ENCODE assay signal across 8 cellular contexts in genomic region chr14:99274346-99275221, GRCh38. TPM values are rescaled to one million over a fixed set of nuclear protein-coding genes. Genes with fewer than 3 reads are reported as not detected.
DNase-seq lines count a peak whose midpoint lies in the region; FAIRE-seq and TF ChIP-seq lines count a peak whose summit lies in the region.

No MANE protein-coding gene starts in this region.

- H3K36me3 Mint-ChIP-seq in HFFc6 (ENCODE audit: low read depth), result no peaks in the 10 kb centered on the region

- H3K4me3 Mint-ChIP-seq in HFFc6, result peak overlapping the region; percentile 56; the same call in 1 of the 2 replicates

- H3K4me1 Mint-ChIP-seq in HFFc6 (ENCODE audit: low read depth), result peaks cover 38% of the 10 kb centered on the region

- H3K9me3 ChIP-seq in esophagus muscularis mucosa, result no peaks in the 10 kb centered on the region
- no peaks in the 10 kb centered on the region for H3K9me3 ChIP-seq in mucosa of stomach (ENCODE audit: control insufficient read depth, low read length)

- TF ChIP-seq CTCF in HFFc6 (IDR thresholded peaks at IDR 0.05) (no peak), esophagus muscularis mucosa (IDR thresholded peaks at IDR 0.05) (no peak)

- no peak for FAIRE-seq in GM19239 (lab: Jason Lieb, UNC)

- H3K4me1 ChIP-seq in esophagus muscularis mucosa (peaks cover 39 to 55% (median 53%) of the 10 kb centered on the region in 4 donors), mucosa of stomach (ENCODE audit: control insufficient read depth, insufficient read depth, low read length) (peaks cover 15% of the 10 kb centered on the region)

- H3K27ac Mint-ChIP-seq in HFFc6, result no peak overlapping the region

- H3K9ac ChIP-seq in mucosa of stomach (ENCODE audit: low read length), result peak overlapping the region; percentile 67

- H3K27ac ChIP-seq in esophagus muscularis mucosa (replicated peaks in 1 of 4), result no peak overlapping the region

- TF ChIP-seq EP300 in esophagus muscularis mucosa (IDR thresholded peaks at IDR 0.05), result no peak

- peaks cover 24% of the 10 kb centered on the region for H3K27me3 Mint-ChIP-seq in HFFc6 (ENCODE audit: insufficient read depth)

- no peaks in the 10 kb centered on the region for H3K36me3 ChIP-seq in esophagus muscularis mucosa
- no peaks in the 10 kb centered on the region for H3K36me3 ChIP-seq in mucosa of stomach (ENCODE audit: control insufficient read depth, insufficient read depth, low read length)

- H3K9me3 Mint-ChIP-seq in HFFc6, result no peaks in the 10 kb centered on the region

- H3K4me3 ChIP-seq in esophagus muscularis mucosa (peak overlapping the region; percentile 35 to 51 (median 36)), mucosa of stomach (ENCODE audit: low read length) (peak overlapping the region; percentile 31)

- TF ChIP-seq POLR2A in esophagus muscularis mucosa (IDR thresholded peaks at IDR 0.05; ENCODE audit: low read depth), result no peak

- DNase-seq in CMK (ENCODE audit: low read depth), result peak; percentile 45
- DNase-seq in HFFc6, result peak; percentile 12
- peak; percentile 89 for DNase-seq in NCI-H446 treated with DMSO at 0.1 percent for 48 hours (lab: John Stamatoyannopoulos, UW)
- peak; percentile 61 for DNase-seq in activated CD8-positive, alpha-beta memory T cell treated with anti-CD3 and anti-CD28 coated beads, Interleukin-2, amount 50 U/mL, for 4 hours
- DNase-seq in esophagus muscularis mucosa (ENCODE audit: extremely low spot score), result no peak
- peak; percentile 84 for DNase-seq in ureter (ENCODE audit: low spot score)
- no peak for DNase-seq in GM19239 (ENCODE audit: insufficient read length, low spot score)

- H3K27me3 ChIP-seq in esophagus muscularis mucosa (peaks cover 0 to 91% (median 54%) of the 10 kb centered on the region in 4 donors), mucosa of stomach (ENCODE audit: control insufficient read depth, insufficient read depth, low read length) (peaks cover 25% of the 10 kb centered on the region)

- 3% methylated on average over 45 of the region's 69 CpGs for WGBS in esophagus muscularis mucosa

- intact Hi-C loops in esophagus muscularis mucosa (cut with DNase I), result no loop called here

RNA-seq across cellular contexts. Expression of gene BCL11B, which starts 2.6 kb away (rescaled TPM):
- under 1 TPM in 4 of 6 experiments, not detected in 2; 0.06 to 0.14 (median 0.10) TPM for total RNA-seq in HFFc6 (2021; fragmentation: NEBNext Ultra II Directional; extraction: Animal tissue kit (Norgen Biotek cat#: 25700))
- total RNA-seq in esophagus muscularis mucosa, result under 1 TPM; 0.34 to 0.65 (median 0.46) TPM
- 8.4 TPM for total RNA-seq in ureter

Comparison
In these comparisons a context has a peak if more than half of its experiments do, and no peak if none do; other contexts are left out.
1. DNase-seq: peak in CMK (single experiment), HFFc6 (single experiment), NCI-H446 treated with DMSO at 0.1 percent for 48 hours (single experiment), activated CD8-positive, alpha-beta memory T cell treated with anti-CD3 and anti-CD28 coated beads, Interleukin-2, amount 50 U/mL, for 4 hours (single experiment) and ureter (single experiment); none in esophagus muscularis mucosa (single experiment) and GM19239 (single experiment).